ENCODE assay signal across 8 cellular contexts in the genomic region with DNA sequence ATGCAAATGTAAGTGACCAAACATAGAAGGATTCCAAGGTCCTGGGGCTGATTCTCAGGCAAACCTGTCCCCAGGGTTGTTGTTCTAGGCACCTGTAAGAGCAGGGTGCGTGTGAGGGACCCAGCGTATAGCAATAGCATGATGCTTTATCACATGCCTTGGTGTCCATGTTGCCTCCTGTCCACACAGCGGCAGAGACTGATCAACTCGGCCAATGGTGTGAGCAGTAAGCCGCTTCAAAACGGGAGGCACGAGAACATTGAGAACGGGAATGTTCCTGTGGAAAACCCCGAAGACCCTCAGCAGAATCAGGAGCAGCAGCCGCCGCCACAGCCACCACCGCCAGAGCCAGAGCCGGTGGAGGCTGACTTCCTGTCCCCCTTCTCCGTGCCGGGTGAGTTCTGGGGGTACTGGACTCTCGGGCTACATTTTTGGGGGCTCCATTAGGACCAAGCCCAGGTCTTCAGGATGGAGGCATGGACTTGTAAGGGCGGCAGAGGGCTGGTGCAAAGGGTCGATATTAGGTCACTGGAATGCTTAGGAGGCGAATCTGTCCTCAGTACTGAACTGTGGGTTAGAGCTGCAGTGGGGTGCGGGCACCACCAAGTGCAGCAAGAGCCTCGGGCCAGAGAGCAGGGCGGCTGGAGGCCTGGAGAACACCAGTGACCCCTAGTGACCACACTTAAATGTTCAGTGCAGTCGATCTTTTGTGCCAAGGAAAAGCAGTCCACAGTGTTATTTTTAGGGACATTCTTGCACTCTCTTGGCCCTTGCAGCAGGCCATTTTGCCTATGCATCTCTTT. TPM values are rescaled to one million over a fixed set of nuclear protein-coding genes. Genes with fewer than 3 reads are reported as not detected.
DNase-seq lines count a peak whose midpoint lies in the region; TF ChIP-seq lines count a peak whose summit lies in the region.

No MANE protein-coding gene starts in this region.

- DNase-seq in AML-193 (lab: John Stamatoyannopoulos, UW) (peak; percentile 47 to 62), GM13976 (ENCODE audit: low spot score) (peak; percentile 82), NCI-H345 (lab: John Stamatoyannopoulos, UW) (peak; percentile 24), amniotic epithelial cell (ENCODE audit: low read depth) (peak; percentile 62), hepatic stellate cell (ENCODE audit: low spot score) (peak; percentile 66), spleen (peak; percentile 91), ureter (ENCODE audit: low spot score) (no peak), NCI-H2107 (lab: John Stamatoyannopoulos, UW) (no peak)

- H3K4me3 ChIP-seq in spleen, result no peak overlapping the region

- intact Hi-C loops in spleen (cut with DNase I; ENCODE audit: low total_unique reads), result no loop called here

- TF ChIP-seq POLR2A in spleen (IDR thresholded peaks at IDR 0.05), result no peak

- peaks cover under 1 to 65% (median 35%) of the 10 kb centered on the region in 6 donors for H3K4me1 ChIP-seq in spleen

- in situ Hi-C loops in GM13976 (cut with MboI; ENCODE audit: low sequenced_read_pairs, unreplicated experiment), result no loop called here

- no peaks in the 10 kb centered on the region for H3K9me3 ChIP-seq in spleen

- H3K36me3 ChIP-seq in spleen, result no peaks in the 10 kb centered on the region

- 56 to 75% (median 66%) methylated on average over 23 of the region's 23 CpGs for WGBS in spleen, 5 donors

- TF ChIP-seq CTCF in GM13976 (IDR thresholded peaks at IDR 0.05; ENCODE audit: borderline replicate concordance, control extremely low read depth, extremely low read depth, insufficient read depth, missing control alignments) (peak; percentile 80), spleen (IDR thresholded peaks at IDR 0.05 in 8 of 11, conservative IDR thresholded peaks at IDR 0.05 in 3 of 11) (peak; percentile 43 to 79 (median 68))

- peak overlapping the region in 4 of 8 donors; percentile 21 to 85 (median 50) for H3K27ac ChIP-seq in spleen

- H3K27me3 ChIP-seq in spleen (replicated peaks in 1 of 7), result peaks cover 0 to 2% (median 0%) of the 10 kb centered on the region in 7 donors

RNA-seq across cellular contexts. Expression of a gene that starts 57.2 kb away (rescaled TPM):
- total RNA-seq in spleen, result 100 to 1,000 TPM in 2 of 7 donors, 10 to 100 TPM in 5; 65.4 to 117 (median 95.4) TPM
- 10 to 100 TPM; 17.2 to 28.8 (median 22.9) TPM for polyA plus RNA-seq in spleen
- total RNA-seq in ureter, result 27.3 TPM

Comparison
In these comparisons a context has a peak if more than half of its experiments do, and no peak if none do; other contexts are left out.
1. DNase-seq: peak in AML-193 (2 of 2), GM13976 (single experiment), NCI-H345 (single experiment), amniotic epithelial cell (single experiment), hepatic stellate cell (single experiment) and spleen (single experiment); none in ureter (single experiment) and NCI-H2107 (single experiment).